22 cellular contexts compared by ENCODE assay signal in genomic region chr1:109443476-109443875, GRCh38. TPM values are rescaled to one million over a fixed set of nuclear protein-coding genes. Genes with fewer than 3 reads are reported as not detected.
A peak's percentile ranks its signal among the peaks of the same experiment; 100 is the strongest.
DNase-seq lines count a peak whose midpoint lies in the region; ATAC-seq, FAIRE-seq and TF ChIP-seq lines count a peak whose summit lies in the region.
"Had no signal": no experiment of that assay in that cellular context is flagged by ENCODE, and none has a peak within 500 bp of the region (broad histone marks: within the 10 kb centered on the region; RNA-seq: fewer than 3 reads in every experiment).

No MANE protein-coding gene starts in this region.

- no peak for ATAC-seq in GM19397 (IDR thresholded peaks at IDR 0.05; ENCODE audit: unreplicated experiment)

- WGBS in mesendoderm (ENCODE audit: extremely low coverage, insufficient coverage, low lambda C conversion rate) = no CpG with 5 or more reads among the region's 2 CpGs

- no peak for TF ChIP-seq POLR2A in endothelial cell of umbilical vein (IDR thresholded peaks at IDR 0.05; ENCODE audit: low read depth, low read length)

- H3K27ac ChIP-seq in endothelial cell of umbilical vein (ENCODE audit: insufficient read depth, low read depth, low read length) = no peak overlapping the region
- no peak overlapping the region for H3K27ac ChIP-seq in mesendoderm (ENCODE audit: low read depth, low read length)
- H3K27ac ChIP-seq: GM23248 had no signal

- no peaks in the 10 kb centered on the region for H3K9me1 ChIP-seq in endothelial cell of umbilical vein (replicated peaks; ENCODE audit: control insufficient read depth, extremely low read depth, insufficient read depth, low read length)

- H3K56ac ChIP-seq in mesendoderm (ENCODE audit: low read length) = no peak overlapping the region

- H3K4ac ChIP-seq in mesendoderm (ENCODE audit: low read depth, low read length) = no peak overlapping the region

- DNase-seq in SK-N-DZ (ENCODE audit: low spot score) (peak; percentile 64), endothelial cell of umbilical vein (ENCODE audit: low read depth, low spot score) (no peak), mesendoderm (peak; percentile 13)
- DNase-seq in stimulated activated CD4-positive, alpha-beta T cell treated with anti-CD3 and anti-CD28 coated beads, Interleukin-15, amount 100 ng/mL, for 24 hours = no peak
- DNase-seq in effector CD4-positive, alpha-beta T cell = no peak
- DNase-seq: C1 segment of cervical spinal cord; CD4-positive, CD25-positive, alpha-beta regulatory T cell; CD8-positive, alpha-beta memory T cell; DMS 273 treated with DMSO at 0.1 percent for 48 hours; DMS79; EL; GF-D8; GM23248; H7; HCEC 1CT had no signal

- dilution Hi-C loops in endothelial cell of umbilical vein (cut with MboI; ENCODE audit: extremely low pct_ligation_motif_present, low sequenced_read_pairs) = no loop called here

- H3K4me2 ChIP-seq in endothelial cell of umbilical vein (ENCODE audit: insufficient read depth, low read length) = no peak overlapping the region
- H3K4me2 ChIP-seq in mesendoderm (ENCODE audit: low read length) = no peak overlapping the region

- H3K79me1 ChIP-seq in mesendoderm (ENCODE audit: low read length) = no peaks in the 10 kb centered on the region

- H3K4me1 ChIP-seq in endothelial cell of umbilical vein (ENCODE audit: control insufficient read depth, extremely low read depth, insufficient read depth, low read length) = no peaks in the 10 kb centered on the region
- H3K4me1 ChIP-seq in mesendoderm (ENCODE audit: control insufficient read depth, low read depth, low read length) = no peaks in the 10 kb centered on the region

- BruUV-seq in endothelial cell of umbilical vein (replicated peaks; lab: Mats Ljungman, UMichigan) = no TSS peak

- intact Hi-C loops in endothelial cell of umbilical vein (cut with micrococcal nuclease) = no loop called here

- no peak overlapping the region for H2BK15ac ChIP-seq in mesendoderm (replicated peaks; ENCODE audit: low read depth)

- H2AK5ac ChIP-seq in mesendoderm (ENCODE audit: low read length) = no peak overlapping the region

- TF ChIP-seq CTCF in endothelial cell of umbilical vein (IDR thresholded peaks at IDR 0.05; ENCODE audit: extremely low read depth in 1 of 2, insufficient read depth in 1 of 2, low read depth in 1 of 2, low read length in 2 of 2) = no peak

- no peak overlapping the region for H4K8ac ChIP-seq in mesendoderm (ENCODE audit: low read depth, low read length)

- FAIRE-seq in endothelial cell of umbilical vein (lab: Jason Lieb, UNC) = no peak
- FAIRE-seq: D721Med, GM12891, GM18507, H1 had no signal

- no peak overlapping the region for H2AFZ ChIP-seq in endothelial cell of umbilical vein (ENCODE audit: low read depth, low read length)
- H2AFZ ChIP-seq: GM23248 had no signal

- no peak overlapping the region for H3K18ac ChIP-seq in mesendoderm (ENCODE audit: low read length)

- peaks cover 27 to 45% of the 10 kb centered on the region in 2 experiments for H3K27me3 ChIP-seq in endothelial cell of umbilical vein (ENCODE audit: control insufficient read depth in 2 of 2, insufficient read depth in 2 of 2, low read length in 2 of 2)
- H3K27me3 ChIP-seq in mesendoderm (ENCODE audit: insufficient read depth, low read length, poor library complexity) = peaks cover 2% of the 10 kb centered on the region

- H2BK5ac ChIP-seq in mesendoderm (ENCODE audit: low read length) = no peak overlapping the region

- H4K20me1 ChIP-seq in endothelial cell of umbilical vein (replicated peaks; ENCODE audit: control insufficient read depth, extremely low read depth, insufficient read depth, low read length) = no peaks in the 10 kb centered on the region

- H2BK120ac ChIP-seq in mesendoderm (ENCODE audit: low read depth, low read length) = no peak overlapping the region

- CTCF ChIA-PET in endothelial cell of umbilical vein (lab: Charles Lee) = interaction anchor here (0.7 kb wide), 1 partner anchor 26 kb away, joined by 3 read pairs; no protein-coding TSS in a partner anchor

- no peaks in the 10 kb centered on the region for H3K36me3 ChIP-seq in endothelial cell of umbilical vein (ENCODE audit: control insufficient read depth in 2 of 2, extremely low read depth in 1 of 2, insufficient read depth in 2 of 2, low read length in 2 of 2)
- H3K36me3 ChIP-seq in mesendoderm (ENCODE audit: control insufficient read depth, insufficient read depth, low read length) = no peaks in the 10 kb centered on the region

- POLR2A ChIA-PET in endothelial cell of umbilical vein (lab: Charles Lee) = no interaction called here

- H3K23ac ChIP-seq in mesendoderm (ENCODE audit: low read length) = no peak overlapping the region

- H3K9me3 ChIP-seq in endothelial cell of umbilical vein (replicated peaks; ENCODE audit: control insufficient read depth, insufficient read depth, low read length) = no peaks in the 10 kb centered on the region

- H3K9ac ChIP-seq in endothelial cell of umbilical vein (replicated peaks; ENCODE audit: extremely low read depth, insufficient read depth, low read length) (no peak overlapping the region), mesendoderm (ENCODE audit: low read length) (no peak overlapping the region)
- H3K9ac ChIP-seq: GM23248 had no signal

- H3K4me3 ChIP-seq in endothelial cell of umbilical vein (replicated peaks in 1 of 3; ENCODE audit: insufficient read depth in 1 of 3, low read depth in 1 of 3, low read length in 3 of 3) = no peak overlapping the region
- H3K4me3 ChIP-seq in mesendoderm (ENCODE audit: low read length) = no peak overlapping the region
- H3K4me3 ChIP-seq: GM23248 had no signal

- H3K79me2 ChIP-seq in endothelial cell of umbilical vein (ENCODE audit: control insufficient read depth, insufficient read depth, low read length) (no peaks in the 10 kb centered on the region), mesendoderm (ENCODE audit: control insufficient read depth, insufficient read depth, low read length) (no peaks in the 10 kb centered on the region)

- H4K5ac ChIP-seq in mesendoderm (ENCODE audit: low read length) = no peak overlapping the region

RNA-seq across cellular contexts. Expression of gene PSMA5, which starts 17.2 kb away (rescaled TPM):
- 78.4 and 79.9 TPM in 2 replicates for polyA plus RNA-seq in SK-N-DZ (2014; cell fraction: cytosol; rRNA removed)
- polyA plus RNA-seq in SK-N-DZ (2014; cell fraction: nucleus; rRNA removed) = 45.1 and 46.8 TPM in 2 replicates
- total RNA-seq in endothelial cell of umbilical vein = 112 and 125 TPM in 2 replicates
- polyA plus RNA-seq in endothelial cell of umbilical vein = 87.9 and 98.1 TPM in 2 replicates
- 116 and 124 TPM in 2 replicates for polyA plus RNA-seq in endothelial cell of umbilical vein (2011; cell fraction: cytosol; rRNA removed)
- 60.3 and 69.7 TPM in 2 replicates for polyA plus RNA-seq in endothelial cell of umbilical vein (2011; cell fraction: nucleus; rRNA removed)
- 90.3 and 119 TPM in 2 replicates for polyA plus RNA-seq in endothelial cell of umbilical vein (2012)
- polyA minus RNA-seq in endothelial cell of umbilical vein = 70.1 and 75.4 TPM in 2 replicates
- 95.6 TPM for polyA minus RNA-seq in endothelial cell of umbilical vein (2011; cell fraction: cytosol; rRNA and poly(A)+ RNA removed)
- polyA minus RNA-seq in endothelial cell of umbilical vein (2011; cell fraction: nucleus; rRNA and poly(A)+ RNA removed) = 25.1 and 65.4 TPM in 2 replicates
- 107 TPM for polyA plus RNA-seq in mesendoderm (2013, experiment 1 of 2)
- 106 TPM for polyA plus RNA-seq in mesendoderm (2013, experiment 2 of 2)

RNA-seq across cellular contexts. Expression of gene SYPL2, which starts 22.9 kb away (rescaled TPM):
- 0.07 and 0.08 TPM in 2 replicates for polyA plus RNA-seq in SK-N-DZ (2014; cell fraction: cytosol; rRNA removed)
- not detected in 2 replicates for polyA plus RNA-seq in SK-N-DZ (2014; cell fraction: nucleus; rRNA removed)
- total RNA-seq in endothelial cell of umbilical vein = not detected in 2 replicates
- polyA plus RNA-seq in endothelial cell of umbilical vein = 0.02 TPM in 1 of 2 replicates, not detected in the other
- polyA plus RNA-seq in endothelial cell of umbilical vein (2011; cell fraction: cytosol; rRNA removed) = not detected in 2 replicates
- polyA plus RNA-seq in endothelial cell of umbilical vein (2011; cell fraction: nucleus; rRNA removed) = not detected in 2 replicates
- not detected in 2 replicates for polyA plus RNA-seq in endothelial cell of umbilical vein (2012)
- not detected in 2 replicates for polyA minus RNA-seq in endothelial cell of umbilical vein
- polyA minus RNA-seq in endothelial cell of umbilical vein (2011; cell fraction: cytosol; rRNA and poly(A)+ RNA removed) = 0.82 TPM
- polyA minus RNA-seq in endothelial cell of umbilical vein (2011; cell fraction: nucleus; rRNA and poly(A)+ RNA removed) = not detected in 2 replicates
- 0.38 TPM for polyA plus RNA-seq in mesendoderm (2013, experiment 1 of 2)
- 0.35 TPM for polyA plus RNA-seq in mesendoderm (2013, experiment 2 of 2)
- total RNA-seq: A172; CD4-positive, CD25-positive, alpha-beta regulatory T cell; G401 had no signal
- polyA plus RNA-seq: CD4-positive, CD25-positive, alpha-beta regulatory T cell had no signal

RNA-seq across cellular contexts. Expression of gene ATXN7L2, which starts 40.2 kb away (rescaled TPM):
- polyA plus RNA-seq in SK-N-DZ (2014; cell fraction: cytosol; rRNA removed) = 11.1 and 15.7 TPM in 2 replicates
- 43.6 and 59.5 TPM in 2 replicates for polyA plus RNA-seq in SK-N-DZ (2014; cell fraction: nucleus; rRNA removed)
- total RNA-seq in endothelial cell of umbilical vein = 3.8 and 4.4 TPM in 2 replicates
- polyA plus RNA-seq in endothelial cell of umbilical vein = 4.9 and 5.7 TPM in 2 replicates
- 2.6 and 3.5 TPM in 2 replicates for polyA plus RNA-seq in endothelial cell of umbilical vein (2011; cell fraction: cytosol; rRNA removed)
- polyA plus RNA-seq in endothelial cell of umbilical vein (2011; cell fraction: nucleus; rRNA removed) = 15.2 and 17.3 TPM in 2 replicates
- polyA plus RNA-seq in endothelial cell of umbilical vein (2012) = 1.8 and 3.3 TPM in 2 replicates
- 2.8 and 3.6 TPM in 2 replicates for polyA minus RNA-seq in endothelial cell of umbilical vein
- 5.6 TPM for polyA minus RNA-seq in endothelial cell of umbilical vein (2011; cell fraction: cytosol; rRNA and poly(A)+ RNA removed)
- 8.6 and 12.9 TPM in 2 replicates for polyA minus RNA-seq in endothelial cell of umbilical vein (2011; cell fraction: nucleus; rRNA and poly(A)+ RNA removed)
- 8.0 TPM for polyA plus RNA-seq in mesendoderm (2013, experiment 1 of 2)
- polyA plus RNA-seq in mesendoderm (2013, experiment 2 of 2) = 8.2 TPM

RNA-seq across cellular contexts. Expression of gene SORT1, which starts 45.8 kb away (rescaled TPM):
- 17.5 and 19.3 TPM in 2 replicates for polyA plus RNA-seq in SK-N-DZ (2014; cell fraction: cytosol; rRNA removed)
- polyA plus RNA-seq in SK-N-DZ (2014; cell fraction: nucleus; rRNA removed) = 13.0 and 20.1 TPM in 2 replicates
- total RNA-seq in endothelial cell of umbilical vein = 16.8 and 17.8 TPM in 2 replicates
- 6.4 and 6.8 TPM in 2 replicates for polyA plus RNA-seq in endothelial cell of umbilical vein
- polyA plus RNA-seq in endothelial cell of umbilical vein (2011; cell fraction: cytosol; rRNA removed) = 4.8 and 5.4 TPM in 2 replicates
- 3.9 and 4.5 TPM in 2 replicates for polyA plus RNA-seq in endothelial cell of umbilical vein (2011; cell fraction: nucleus; rRNA removed)
- polyA plus RNA-seq in endothelial cell of umbilical vein (2012) = 4.3 and 5.0 TPM in 2 replicates
- 17.9 and 22.7 TPM in 2 replicates for polyA minus RNA-seq in endothelial cell of umbilical vein
- polyA minus RNA-seq in endothelial cell of umbilical vein (2011; cell fraction: cytosol; rRNA and poly(A)+ RNA removed) = 23.8 TPM
- 8.3 and 10.6 TPM in 2 replicates for polyA minus RNA-seq in endothelial cell of umbilical vein (2011; cell fraction: nucleus; rRNA and poly(A)+ RNA removed)
- polyA plus RNA-seq in mesendoderm (2013, experiment 1 of 2) = 12.9 TPM
- polyA plus RNA-seq in mesendoderm (2013, experiment 2 of 2) = 12.9 TPM
- polyA plus RNA-seq: CD4-positive, CD25-positive, alpha-beta regulatory T cell had no signal

RNA-seq across cellular contexts. Expression of gene CYB561D1, which starts 50.4 kb away (rescaled TPM):
- polyA plus RNA-seq in SK-N-DZ (2014; cell fraction: cytosol; rRNA removed) = 7.8 and 8.4 TPM in 2 replicates
- polyA plus RNA-seq in SK-N-DZ (2014; cell fraction: nucleus; rRNA removed) = 6.6 and 8.0 TPM in 2 replicates
- 6.9 and 7.3 TPM in 2 replicates for total RNA-seq in endothelial cell of umbilical vein
- polyA plus RNA-seq in endothelial cell of umbilical vein = 7.2 and 9.2 TPM in 2 replicates
- 5.3 and 6.3 TPM in 2 replicates for polyA plus RNA-seq in endothelial cell of umbilical vein (2011; cell fraction: cytosol; rRNA removed)
- 7.0 and 7.2 TPM in 2 replicates for polyA plus RNA-seq in endothelial cell of umbilical vein (2011; cell fraction: nucleus; rRNA removed)
- 5.4 and 5.6 TPM in 2 replicates for polyA plus RNA-seq in endothelial cell of umbilical vein (2012)
- polyA minus RNA-seq in endothelial cell of umbilical vein = 8.8 and 18.9 TPM in 2 replicates
- 2.4 TPM for polyA minus RNA-seq in endothelial cell of umbilical vein (2011; cell fraction: cytosol; rRNA and poly(A)+ RNA removed)
- 4.2 and 5.4 TPM in 2 replicates for polyA minus RNA-seq in endothelial cell of umbilical vein (2011; cell fraction: nucleus; rRNA and poly(A)+ RNA removed)
- polyA plus RNA-seq in mesendoderm (2013, experiment 1 of 2) = 1.7 TPM
- 1.4 TPM for polyA plus RNA-seq in mesendoderm (2013, experiment 2 of 2)

Comparison
In these comparisons a context has a peak if more than half of its experiments do, and no peak if none do; other contexts are left out.
1. DNase-seq: peak in SK-N-DZ (single experiment) and mesendoderm (single experiment); none in endothelial cell of umbilical vein (single experiment), stimulated activated CD4-positive, alpha-beta T cell treated with anti-CD3 and anti-CD28 coated beads, Interleukin-15, amount 100 ng/mL, for 24 hours (single experiment) and effector CD4-positive, alpha-beta T cell (single experiment).